27 cellular contexts compared by ENCODE assay signal in genomic region chr7:93958651-93959050, GRCh38. TPM values are rescaled to one million over a fixed set of nuclear protein-coding genes. Genes with fewer than 3 reads are reported as not detected.
DNase-seq lines count a peak whose midpoint lies in the region; ATAC-seq and TF ChIP-seq lines count a peak whose summit lies in the region.
"Had no signal": no experiment of that assay in that cellular context is flagged by ENCODE, and none has a peak within 500 bp of the region (broad histone marks: within the 10 kb centered on the region; RNA-seq: fewer than 3 reads in every experiment).

No MANE protein-coding gene starts in this region.

- CTCF ChIA-PET in PC-3 (lab: Charles Lee) = no interaction called here

- ATAC-seq in GM18502 (IDR thresholded peaks at IDR 0.05; ENCODE audit: poor library complexity, unreplicated experiment) (peak; percentile 45), HG02852 (IDR thresholded peaks at IDR 0.05; ENCODE audit: unreplicated experiment) (peak; percentile 39), PC-3 (peak; percentile 82)
- ATAC-seq: activated CD4-positive, alpha-beta T cell treated with anti-CD3 and anti-CD28 coated beads for 36 hours; activated CD8-positive, alpha-beta T cell treated with anti-CD3 and anti-CD28 coated beads, Interleukin-2, amount 10 ng/mL, durations not matched to agents 7 days and 5 days; gastrocnemius medialis; left cardiac atrium; right cardiac atrium had no signal

- no peaks in the 10 kb centered on the region for H4K20me1 ChIP-seq in PC-3 (ENCODE audit: low read length)

- H3K4me3 ChIP-seq in PC-3 (ENCODE audit: low read length) = peak overlapping the region; percentile 42
- H3K4me3 ChIP-seq: ascending aorta, gastrocnemius medialis, spleen, tibial artery had no signal

- no peaks in the 10 kb centered on the region for H3K9me3 ChIP-seq in PC-3 (ENCODE audit: low read length)
- H3K9me3 ChIP-seq: ascending aorta, BE2C, gastrocnemius medialis, spleen, tibial artery had no signal

- intact Hi-C loops in PC-3 (cut with micrococcal nuclease) = loop anchor here (5.0 kb wide), 1 partner anchor 36 kb away; the partner anchor contains the start of gene GNG11

- H3K9me2 ChIP-seq in PC-3 (replicated peaks; ENCODE audit: low read length) = no peaks in the 10 kb centered on the region

- H3K27ac ChIP-seq in PC-3 (ENCODE audit: low read length) = peak overlapping the region; percentile 46
- H3K27ac ChIP-seq: ascending aorta, gastrocnemius medialis, RWPE1, spleen, tibial artery had no signal

- H3K27me3 ChIP-seq in PC-3 (ENCODE audit: low read length) = no peaks in the 10 kb centered on the region
- H3K27me3 ChIP-seq: ascending aorta, BE2C, gastrocnemius medialis, spleen, tibial artery had no signal

- no peak for TF ChIP-seq CTCF in PC-3 (conservative IDR thresholded peaks at IDR 0.05; ENCODE audit: low read depth, low read length)

- no peaks in the 10 kb centered on the region for H3K36me3 ChIP-seq in PC-3 (ENCODE audit: low read depth, low read length)
- H3K36me3 ChIP-seq: ascending aorta, BE2C, gastrocnemius medialis, spleen, tibial artery had no signal

- H3K4me2 ChIP-seq in PC-3 (ENCODE audit: low read length) = peak overlapping the region; percentile 75

- BruUV-seq in PC-3 (replicated peaks; lab: Mats Ljungman, UMichigan) = no TSS peak

- H3F3A ChIP-seq in PC-3 (ENCODE audit: low read length, unreplicated experiment) = no peaks in the 10 kb centered on the region

- H3K4me1 ChIP-seq in PC-3 (ENCODE audit: insufficient read depth, low read length) = peaks cover 13% of the 10 kb centered on the region
- H3K4me1 ChIP-seq: ascending aorta, BE2C, gastrocnemius medialis, spleen, tibial artery had no signal

- POLR2A ChIA-PET in PC-3 (lab: Charles Lee; ENCODE audit: unreplicated experiment) = interaction anchor here (0.7 kb wide), 1 partner anchor 68 kb away, joined by 4 read pairs; the partner anchor contains the start of gene TFPI2

- no peak overlapping the region for H2AFZ ChIP-seq in PC-3 (ENCODE audit: low read length)

- DNase-seq in PC-3 = peak; percentile 31
- peak; percentile 47 to 65 for DNase-seq in lung microvascular endothelial cell (ENCODE audit: low read depth in 2 of 2)
- no peak for DNase-seq in anterior cingulate cortex (lab: John Stamatoyannopoulos, UW)
- no peak for DNase-seq in GM19238 (ENCODE audit: insufficient read length, low spot score)
- no peak for DNase-seq in NCI-H1930 (lab: John Stamatoyannopoulos, UW)
- DNase-seq: ACHN; activated CD4-positive, alpha-beta T cell treated with anti-CD3 and anti-CD28 coated beads for 36 hours; activated CD8-positive, alpha-beta T cell treated with anti-CD3 and anti-CD28 coated beads, Interleukin-2, amount 10 ng/mL, durations not matched to agents 7 days and 5 days; activated naive CD8-positive, alpha-beta T cell treated with anti-CD3 and anti-CD28 coated beads for 36 hours; BE2C; DMS153; gastrocnemius medialis; Karpas-422; left cardiac atrium; NCI-H1092; NCI-H1694 treated with DMSO at 0.1 percent for 48 hours; NCI-H748 treated with DMSO at 0.1 percent for 48 hours; posterior cingulate gyrus; right cardiac atrium; spleen; tibial artery had no signal

- H3K79me2 ChIP-seq in PC-3 (ENCODE audit: low read length) = no peaks in the 10 kb centered on the region

- no peak overlapping the region for H3K9ac ChIP-seq in PC-3 (ENCODE audit: low read length)

RNA-seq across cellular contexts. Expression of gene GNG11, which starts 37.1 kb away (rescaled TPM):
- 3.0 and 4.4 TPM in 2 replicates for total RNA-seq in PC-3 (2014; rRNA removed)
- total RNA-seq in lung microvascular endothelial cell = 361 and 479 TPM in 2 replicates
- total RNA-seq: activated CD4-positive, alpha-beta T cell treated with anti-CD3 and anti-CD28 coated beads for 36 hours; activated CD8-positive, alpha-beta T cell treated with anti-CD3 and anti-CD28 coated beads, Interleukin-2, amount 10 ng/mL, durations not matched to agents 7 days and 5 days; activated naive CD8-positive, alpha-beta T cell treated with anti-CD3 and anti-CD28 coated beads for 36 hours had no signal

RNA-seq across cellular contexts. Expression of gene BET1, which starts 45.5 kb away (rescaled TPM):
- total RNA-seq in PC-3 (2014; rRNA removed) = 7.9 and 12.1 TPM in 2 replicates
- total RNA-seq in lung microvascular endothelial cell = 26.2 and 28.4 TPM in 2 replicates

RNA-seq across cellular contexts. Expression of gene GNGT1, which starts 52.3 kb away (rescaled TPM):
- total RNA-seq in PC-3 (2014; rRNA removed) = not detected in 2 replicates
- not detected in 2 replicates for total RNA-seq in lung microvascular endothelial cell
- total RNA-seq: activated CD4-positive, alpha-beta T cell treated with anti-CD3 and anti-CD28 coated beads for 36 hours; activated CD8-positive, alpha-beta T cell treated with anti-CD3 and anti-CD28 coated beads, Interleukin-2, amount 10 ng/mL, durations not matched to agents 7 days and 5 days; activated naive CD8-positive, alpha-beta T cell treated with anti-CD3 and anti-CD28 coated beads for 36 hours; ascending aorta; dermis microvascular lymphatic vessel endothelial cell; gastrocnemius medialis; left cardiac atrium; myocyte; right cardiac atrium; spleen had no signal

Comparison
In these comparisons a context has a peak if more than half of its experiments do, and no peak if none do; other contexts are left out.
1. DNase-seq: peak in PC-3 (single experiment) and lung microvascular endothelial cell (2 of 2); none in anterior cingulate cortex (0 of 58), GM19238 (single experiment) and NCI-H1930 (0 of 2).
2. RNA of gene GNG11, which starts 37.1 kb away (total RNA-seq): 361 to 479 TPM in lung microvascular endothelial cell; 3.0 to 4.4 TPM in PC-3; every median in the first group is over 10 times any median in the second.
3. Peak in every context shown above with its lines, with median percentiles within 50 percentile points of each other: ATAC-seq.